25 cellular contexts compared by ENCODE assay signal in genomic region chr5:72892846-72893245, GRCh38.
"Had no signal": no experiment of that assay in that cellular context is flagged by ENCODE, and none has a peak within 500 bp of the region (broad histone marks: within the 10 kb centered on the region; RNA-seq: fewer than 3 reads in every experiment).

No MANE protein-coding gene starts in this region.

- H3K9ac ChIP-seq: neural progenitor cell had no signal

- H3K9me3 ChIP-seq: heart left ventricle, thoracic aorta, uterus had no signal

- H3K4me3 Mint-ChIP-seq: activated CD4-positive, alpha-beta memory T cell treated with anti-CD3 and anti-CD28 coated beads, Interleukin-2, amount 10 ng/mL, durations not matched to agents 7 days and 5 days; activated CD4-positive, alpha-beta T cell treated with anti-CD3 and anti-CD28 coated beads, Interleukin-2, amount 10 ng/mL, durations not matched to agents 7 days and 5 days; activated T-cell treated with anti-CD3 and anti-CD28 coated beads, Interleukin-2, amount 50 U/mL, for 24 hours; memory B cell; naive thymus-derived CD8-positive, alpha-beta T cell; neural progenitor cell had no signal

- H3K27me3 Mint-ChIP-seq: activated CD4-positive, alpha-beta memory T cell treated with anti-CD3 and anti-CD28 coated beads, Interleukin-2, amount 10 ng/mL, durations not matched to agents 7 days and 5 days; activated CD4-positive, alpha-beta T cell treated with anti-CD3 and anti-CD28 coated beads, Interleukin-2, amount 10 ng/mL, durations not matched to agents 7 days and 5 days; activated T-cell treated with anti-CD3 and anti-CD28 coated beads, Interleukin-2, amount 50 U/mL, for 24 hours; memory B cell; naive thymus-derived CD8-positive, alpha-beta T cell had no signal

- H3K27ac ChIP-seq: heart left ventricle, neural progenitor cell, thoracic aorta, uterus, WERI-Rb-1 had no signal

- H3K27ac Mint-ChIP-seq: activated CD4-positive, alpha-beta memory T cell treated with anti-CD3 and anti-CD28 coated beads, Interleukin-2, amount 10 ng/mL, durations not matched to agents 7 days and 5 days; activated CD4-positive, alpha-beta T cell treated with anti-CD3 and anti-CD28 coated beads, Interleukin-2, amount 10 ng/mL, durations not matched to agents 7 days and 5 days; memory B cell; neural progenitor cell had no signal

- ATAC-seq: activated CD4-positive, CD25-positive, alpha-beta regulatory T cell treated with anti-CD3 and anti-CD28 coated beads, Interleukin-2, amount 50 U/mL, for 24 hours; heart left ventricle; naive thymus-derived CD8-positive, alpha-beta T cell; right cardiac atrium; stimulated activated naive CD8-positive, alpha-beta T cell treated with anti-CD3 and anti-CD28 coated beads, Interleukin-15, Interleukin-2, amounts not matched to agents 100 U/mL and 50 U/mL, for 24 hours had no signal

- H3K4me1 Mint-ChIP-seq: memory B cell; naive thymus-derived CD8-positive, alpha-beta T cell; neural progenitor cell had no signal

- H3K9me3 Mint-ChIP-seq: activated CD4-positive, alpha-beta memory T cell treated with anti-CD3 and anti-CD28 coated beads, Interleukin-2, amount 10 ng/mL, durations not matched to agents 7 days and 5 days; activated CD4-positive, alpha-beta T cell treated with anti-CD3 and anti-CD28 coated beads, Interleukin-2, amount 10 ng/mL, durations not matched to agents 7 days and 5 days; activated T-cell treated with anti-CD3 and anti-CD28 coated beads, Interleukin-2, amount 50 U/mL, for 24 hours; memory B cell; naive thymus-derived CD8-positive, alpha-beta T cell; neural progenitor cell had no signal

- H3K27me3 ChIP-seq: heart left ventricle, neural progenitor cell, uterus had no signal

- H3K4me1 ChIP-seq: heart left ventricle, neural progenitor cell, uterus had no signal

- H3K36me3 ChIP-seq: uterus had no signal

- H2AFZ ChIP-seq: neural progenitor cell had no signal

- DNase-seq: activated CD4-positive, alpha-beta memory T cell treated with anti-CD3 and anti-CD28 coated beads, Interleukin-2, amount 10 ng/mL, durations not matched to agents 7 days and 5 days; activated CD4-positive, alpha-beta T cell treated with anti-CD3 and anti-CD28 coated beads, Interleukin-2, amount 10 ng/mL, durations not matched to agents 7 days and 5 days; activated CD8-positive, alpha-beta memory T cell treated with anti-CD3 and anti-CD28 coated beads, Interleukin-2, amount 50 U/mL, for 48 hours; activated gamma-delta T cell treated with Interleukin-2 at 50 U/mL for 16 hours; activated naive CD4-positive, alpha-beta T cell treated with anti-CD3 and anti-CD28 coated beads, Interleukin-2, amount 50 U/mL, for 16 hours; activated T-cell treated with anti-CD3 and anti-CD28 coated beads, Interleukin-2, amount 50 U/mL, for 24 hours; amygdala; central memory CD4-positive, alpha-beta T cell; dermis blood vessel endothelial cell; effector CD8-positive, alpha-beta T cell; erythroblast; heart left ventricle; naive thymus-derived CD8-positive, alpha-beta T cell; occipital lobe; right cardiac atrium; stimulated activated CD4-positive, alpha-beta T cell treated with anti-CD3 and anti-CD28 coated beads, Interleukin-15, amount 100 ng/mL, for 24 hours; stimulated activated naive CD8-positive, alpha-beta T cell treated with anti-CD3 and anti-CD28 coated beads, Interleukin-15, Interleukin-2, amounts not matched to agents 100 U/mL and 50 U/mL, for 24 hours; T-helper 9 cell; trophoblast cell; uterus; WERI-Rb-1 had no signal

- H3K4me2 ChIP-seq: neural progenitor cell had no signal

- H3K4me3 ChIP-seq: heart left ventricle, neural progenitor cell, thoracic aorta, uterus had no signal
